8 cellular contexts compared by ENCODE assay signal in genomic region chr1:242454262-242455051, GRCh38.
DNase-seq lines count a peak whose midpoint lies in the region; ATAC-seq and TF ChIP-seq lines count a peak whose summit lies in the region.

No MANE protein-coding gene starts in this region.

- peak; percentile 86 for ATAC-seq in GM21723 (IDR thresholded peaks at IDR 0.05; ENCODE audit: unreplicated experiment)
- ATAC-seq in omental fat pad (ENCODE audit: low FRiP score) = no peak

- peaks cover 0 to 28% (median 0%) of the 10 kb centered on the region in 3 donors for H3K27me3 ChIP-seq in sigmoid colon

- H3K4me1 ChIP-seq in sigmoid colon = no peaks in the 10 kb centered on the region

- 37 to 41% methylated on average over 9 of the region's 9 CpGs for WGBS in sigmoid colon, 2 donors

- TF ChIP-seq POLR2A in sigmoid colon (IDR thresholded peaks at IDR 0.05) = no peak

- H3K4me3 ChIP-seq in LNCaP clone FGC (ENCODE audit: low read depth, low read length) (no peak overlapping the region), fibroblast of pulmonary artery (replicated peaks; ENCODE audit: low read depth, low read length) (no peak overlapping the region), sigmoid colon (no peak overlapping the region)

- peak; percentile 13 for DNase-seq in GM04504 (ENCODE audit: low read depth)
- no peak for DNase-seq in LNCaP clone FGC (ENCODE audit: low read depth)
- DNase-seq in SIG-M5 (lab: John Stamatoyannopoulos, UW) = peak; percentile 7
- peak; percentile 47 for DNase-seq in fibroblast of pulmonary artery (ENCODE audit: low read depth)
- DNase-seq in sigmoid colon = no peak
- no peak for DNase-seq in omental fat pad (ENCODE audit: low spot score)
- no peak for DNase-seq in NCI-H187 (lab: John Stamatoyannopoulos, UW)

- H3K9me3 ChIP-seq in sigmoid colon = no peaks in the 10 kb centered on the region

- TF ChIP-seq EP300 in sigmoid colon (IDR thresholded peaks at IDR 0.05) = no peak

- H3K36me3 ChIP-seq in sigmoid colon = no peaks in the 10 kb centered on the region

- no peak overlapping the region for H3K27ac ChIP-seq in sigmoid colon

- TF ChIP-seq CTCF in LNCaP clone FGC (IDR thresholded peaks at IDR 0.05; ENCODE audit: control insufficient read depth, extremely low read depth, insufficient read depth) = peak; percentile 83
- peak; percentile 61 for TF ChIP-seq CTCF in fibroblast of pulmonary artery (IDR thresholded peaks at IDR 0.05; ENCODE audit: low read length, missing control alignments)
- peak in 3 of 4 experiments; percentile 31 to 53 (median 37) for TF ChIP-seq CTCF in sigmoid colon (IDR thresholded peaks at IDR 0.05)
- no peak for TF ChIP-seq CTCF in omental fat pad (IDR thresholded peaks at IDR 0.05)

- intact Hi-C loops in sigmoid colon (cut with DNase I) = loop anchor here (5.0 kb wide), 1 partner anchor 873 kb away; no protein-coding TSS in a partner anchor

Comparison
In these comparisons a context has a peak if more than half of its experiments do, and no peak if none do; other contexts are left out.
1. DNase-seq: peak in GM04504 (single experiment), SIG-M5 (single experiment) and fibroblast of pulmonary artery (single experiment); none in LNCaP clone FGC (single experiment), sigmoid colon (single experiment), omental fat pad (single experiment) and NCI-H187 (0 of 2).
2. CTCF ChIP-seq: peak in LNCaP clone FGC (single experiment), fibroblast of pulmonary artery (single experiment) and sigmoid colon (3 of 4); none in omental fat pad (0 of 3).